Comparison of ENCODE assay signal across 8 cellular contexts in the genomic region with DNA sequence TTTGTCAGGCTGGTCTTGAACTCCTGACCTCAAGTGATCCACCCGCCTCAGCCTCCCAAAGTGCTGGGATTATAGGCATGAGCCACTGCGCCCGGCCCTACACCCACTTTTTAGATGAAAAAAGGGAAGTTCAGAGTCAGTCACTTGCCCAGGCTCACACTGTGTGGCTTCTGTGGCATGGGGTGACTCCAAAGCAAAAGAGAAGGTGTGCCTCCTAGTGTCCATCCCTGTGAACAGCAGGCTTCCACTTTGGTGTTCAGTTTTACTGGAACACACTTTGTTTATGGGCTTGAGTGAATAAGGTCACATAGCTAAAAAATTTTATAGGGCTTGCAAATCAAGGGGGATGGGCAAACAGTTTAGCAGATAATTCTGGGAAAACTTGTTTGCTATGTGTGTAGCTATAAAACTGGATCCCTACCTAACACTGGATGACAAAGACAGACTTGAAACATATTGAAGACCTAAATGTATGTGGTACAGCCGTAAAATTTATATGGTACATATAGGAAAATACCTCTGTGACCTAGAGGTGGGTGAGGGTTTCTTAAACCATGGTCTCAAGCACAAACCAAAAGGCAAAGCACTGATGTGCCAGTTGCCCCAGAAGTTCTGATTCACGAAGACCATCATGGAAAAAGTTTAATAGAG. TPM values are rescaled to one million over a fixed set of nuclear protein-coding genes. Genes with fewer than 3 reads are reported as not detected.
DNase-seq lines count a peak whose midpoint lies in the region; ATAC-seq, FAIRE-seq and TF ChIP-seq lines count a peak whose summit lies in the region.

No MANE protein-coding gene starts in this region.

- no peak overlapping the region for H3K27ac ChIP-seq in C4-2B

- DNase-seq in GM19239 (ENCODE audit: insufficient read length, low spot score) (peak; percentile 71), HT-29 (ENCODE audit: low spot score) (peak; percentile 72), SIG-M5 (lab: John Stamatoyannopoulos, UW) (peak; percentile 75), head of caudate nucleus (peak in 36 of 42 donors; percentile 28 to 84 (median 62)), sciatic nerve (ENCODE audit: low spot score) (peak; percentile 77), DMS153 (lab: John Stamatoyannopoulos, UW) (no peak)
- peak; percentile 85 for DNase-seq in activated effector memory CD4-positive, alpha-beta T cell treated with anti-CD3 and anti-CD28 coated beads, Interleukin-2, amount 50 U/mL, for 16 hours

- intact Hi-C loops in head of caudate nucleus (cut with DNase I): loop anchor here (10.0 kb wide), 1 partner anchor 154 kb away; no protein-coding TSS in a partner anchor
- intact Hi-C loops in sciatic nerve (cut with DNase I): loop anchor here (5.0 kb wide), 1 partner anchor 156 kb away; no protein-coding TSS in a partner anchor

- ATAC-seq in sciatic nerve: peak; percentile 80

- peak; percentile 88 for TF ChIP-seq CTCF in C4-2B (conservative IDR thresholded peaks at IDR 0.05)

- peak; percentile 85 for FAIRE-seq in GM19239 (lab: Jason Lieb, UNC)

RNA-seq across cellular contexts. Expression of a gene that starts 54.9 kb away (rescaled TPM):
- 6.2 and 8.7 TPM in 2 replicates for total RNA-seq in HT-29 (2014; rRNA removed; shearing (Covaris generic))
- 8.5 TPM for total RNA-seq in sciatic nerve
